In the genomic region with DNA sequence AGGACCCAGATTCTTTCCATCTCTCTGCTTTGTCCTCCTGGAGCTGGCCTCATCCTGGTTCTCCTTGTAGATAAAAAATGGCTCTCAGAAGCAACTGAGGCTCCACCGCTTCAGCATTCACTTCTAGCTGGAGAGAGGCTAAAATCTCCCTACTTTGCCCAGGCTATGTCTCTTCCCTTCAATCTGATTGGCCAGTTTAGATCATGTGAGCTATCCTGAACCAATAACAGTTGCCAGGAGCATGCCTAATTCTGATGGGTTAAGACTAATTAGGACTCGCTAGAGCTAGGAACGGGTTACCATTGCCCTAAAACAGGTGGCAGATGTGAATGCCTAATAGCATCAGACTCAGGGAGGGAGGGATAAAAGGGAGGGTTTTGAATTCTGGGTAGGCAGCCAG, we compare ENCODE assay signal across 8 cellular contexts.
"Had no signal": no experiment of that assay in that cellular context is flagged by ENCODE, and none has a peak within 500 bp of the region (broad histone marks: within the 10 kb centered on the region; RNA-seq: fewer than 3 reads in every experiment).

No MANE protein-coding gene starts in this region.

- H2AFZ ChIP-seq: GM23338 had no signal

- H3K27ac ChIP-seq: KMS-11 had no signal

- H3K4me3 ChIP-seq: GM23338 had no signal

- FAIRE-seq: H54, HTR-8/SVneo had no signal

- DNase-seq: H9, HCEC 1CT, Karpas-422, KBM-7 had no signal

- H3K4me2 ChIP-seq: GM23338, KMS-11 had no signal

- H3K9ac ChIP-seq: KMS-11 had no signal

- ATAC-seq: GM23338 had no signal
